1 cellular context compared by ENCODE assay signal in the genomic region with DNA sequence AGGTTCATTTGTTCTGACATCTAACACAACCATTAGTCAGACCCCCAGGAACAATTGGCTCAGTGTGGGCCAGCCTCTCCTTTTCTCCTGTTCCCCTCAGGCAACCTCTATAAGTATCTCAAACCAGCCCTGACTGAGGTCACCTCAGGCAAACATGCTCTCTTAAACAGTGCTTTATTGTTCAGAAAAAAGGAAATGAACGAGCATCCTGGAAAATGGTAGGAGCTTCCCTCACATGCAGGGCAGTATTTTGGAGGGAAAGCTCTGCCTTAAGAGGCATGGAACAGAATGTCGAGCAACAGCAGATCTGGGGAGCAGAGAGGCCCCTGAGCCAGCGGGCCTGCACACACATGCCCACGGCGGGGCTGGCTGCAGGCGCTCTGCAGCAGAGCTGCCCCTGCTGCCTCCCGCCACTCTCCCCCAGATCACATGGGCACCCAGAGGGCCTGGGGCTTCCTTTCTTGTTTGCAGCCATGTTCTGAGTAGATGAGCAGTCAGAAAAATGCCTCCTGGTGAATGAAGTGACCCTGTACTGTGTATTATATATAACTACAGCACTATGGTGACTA.
A peak's percentile ranks its signal among the peaks of the same experiment; 100 is the strongest.
TF ChIP-seq lines count a peak whose summit lies in the region.

No MANE protein-coding gene starts in this region.

TF ChIP-seq in HCT116, 20 proteins besides CTCF, POLR2A, EP300 and RAD21:
- TF ChIP-seq SIN3A (IDR thresholded peaks at IDR 0.05; ENCODE audit: low read depth) (no peak), SP1 (IDR thresholded peaks at IDR 0.05; ENCODE audit: low read depth) (peak; percentile 12; the same call in 1 of the 2 replicates)
- TF ChIP-seq, protein P1, sequence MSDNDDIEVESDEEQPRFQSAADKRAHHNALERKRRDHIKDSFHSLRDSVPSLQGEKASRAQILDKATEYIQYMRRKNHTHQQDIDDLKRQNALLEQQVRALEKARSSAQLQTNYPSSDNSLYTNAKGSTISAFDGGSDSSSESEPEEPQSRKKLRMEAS (IDR thresholded peaks at IDR 0.05), result peak; percentile 53; the same call in 1 of the 2 replicates
